13 cellular contexts compared by ENCODE assay signal in genomic region chr2:43464546-43464945, GRCh38.
A peak's percentile ranks its signal among the peaks of the same experiment; 100 is the strongest.
DNase-seq lines count a peak whose midpoint lies in the region; ATAC-seq and TF ChIP-seq lines count a peak whose summit lies in the region.
"Had no signal": no experiment of that assay in that cellular context is flagged by ENCODE, and none has a peak within 500 bp of the region (broad histone marks: within the 10 kb centered on the region; RNA-seq: fewer than 3 reads in every experiment).

No MANE protein-coding gene starts in this region.

- DNase-seq in AG08396 (ENCODE audit: low spot score) (peak; percentile 35), MCF 10A (ENCODE audit: unreplicated experiment) (peak; percentile 59), left ventricle myocardium superior (peak; percentile 37), sigmoid colon (peak; percentile 84), RKO (ENCODE audit: low spot score) (no peak), NCI-H1105 treated with DMSO at 0.1 percent for 48 hours (lab: John Stamatoyannopoulos, UW) (no peak)
- no peak for DNase-seq in activated CD8-positive, alpha-beta memory T cell treated with anti-CD3 and anti-CD28 coated beads, Interleukin-2, amount 10 ng/mL, durations not matched to agents 7 days and 5 days
- DNase-seq: amniotic stem cell, NCI-H1436 had no signal

- H3K27me3 Mint-ChIP-seq in MCF 10A (ENCODE audit: insufficient read depth, unreplicated experiment), result no peaks in the 10 kb centered on the region
- H3K27me3 Mint-ChIP-seq in activated CD8-positive, alpha-beta memory T cell treated with anti-CD3 and anti-CD28 coated beads, Interleukin-2, amount 10 ng/mL, durations not matched to agents 7 days and 5 days, result no peaks in the 10 kb centered on the region

- intact Hi-C loops in MCF 10A (cut with micrococcal nuclease), result no loop called here
- intact Hi-C loops in left ventricle myocardium superior (cut with micrococcal nuclease), result no loop called here
- intact Hi-C loops in sigmoid colon (cut with DNase I), result loop anchor here (5.0 kb wide), 1 partner anchor 122 kb away; no protein-coding TSS in a partner anchor

- no peaks in the 10 kb centered on the region for H3K27me3 ChIP-seq in sigmoid colon

- 80 to 82% methylated on average over 6 of the region's 6 CpGs for WGBS in sigmoid colon, 2 donors

- H3K4me3 ChIP-seq in sigmoid colon, result no peak overlapping the region

- TF ChIP-seq CTCF in MCF 10A (IDR thresholded peaks at IDR 0.05; ENCODE audit: unreplicated experiment) (no peak), sigmoid colon (IDR thresholded peaks at IDR 0.05) (no peak)

- peak overlapping the region; percentile 59 to 71 (median 70) for H3K27ac ChIP-seq in sigmoid colon
- H3K27ac ChIP-seq: epithelial cell of prostate had no signal

- H3K4me3 Mint-ChIP-seq in MCF 10A (ENCODE audit: unreplicated experiment), result peak overlapping the region; percentile 35
- H3K4me3 Mint-ChIP-seq in activated CD8-positive, alpha-beta memory T cell treated with anti-CD3 and anti-CD28 coated beads, Interleukin-2, amount 10 ng/mL, durations not matched to agents 7 days and 5 days, result no peak overlapping the region

- H3K9me3 ChIP-seq in sigmoid colon, result no peaks in the 10 kb centered on the region

- CTCF ChIA-PET in MCF 10A (lab: Yijun Ruan, JAX), result interaction anchor here (0.7 to 1.6 kb wide), 5 partner anchors 11 to 240 kb away, joined by 3 to 5 read pairs (median 4); no protein-coding TSS in a partner anchor
- CTCF ChIA-PET in activated CD8-positive, alpha-beta memory T cell treated with anti-CD3 and anti-CD28 coated beads, Interleukin-2, amount 10 ng/mL, durations not matched to agents 7 days and 5 days (lab: Charles Lee), result interaction anchor here (1.0 to 1.7 kb wide), 2 partner anchors 21 to 23 kb away, joined by 3 to 4 read pairs; no protein-coding TSS in a partner anchor

- POLR2A ChIA-PET in MCF 10A (lab: Yijun Ruan, JAX), result interaction anchor here (0.7 to 3.4 kb wide), 15 partner anchors 9 to 243 kb away, joined by 3 to 41 read pairs (median 9); partner anchors contain the start of gene ZFP36L2

- H3K4me1 ChIP-seq in sigmoid colon, result peaks cover 0 to 92% (median 73%) of the 10 kb centered on the region in 4 donors

- H3K27ac Mint-ChIP-seq in MCF 10A (ENCODE audit: low read depth, unreplicated experiment), result peak overlapping the region; percentile 95
- no peak overlapping the region for H3K27ac Mint-ChIP-seq in activated CD8-positive, alpha-beta memory T cell treated with anti-CD3 and anti-CD28 coated beads, Interleukin-2, amount 10 ng/mL, durations not matched to agents 7 days and 5 days
- H3K27ac Mint-ChIP-seq: progenitor cell of endocrine pancreas had no signal

- peaks cover 11% of the 10 kb centered on the region for H3K9me3 Mint-ChIP-seq in MCF 10A (ENCODE audit: unreplicated experiment)
- no peaks in the 10 kb centered on the region for H3K9me3 Mint-ChIP-seq in activated CD8-positive, alpha-beta memory T cell treated with anti-CD3 and anti-CD28 coated beads, Interleukin-2, amount 10 ng/mL, durations not matched to agents 7 days and 5 days (ENCODE audit: low read depth)

- no peaks in the 10 kb centered on the region for H3K36me3 ChIP-seq in sigmoid colon

- BruUV-seq in MCF 10A (replicated peaks; lab: Mats Ljungman, UMichigan), result no TSS peak

- ATAC-seq in left ventricle myocardium superior, result peak; percentile 87
- ATAC-seq in HG03135 (IDR thresholded peaks at IDR 0.05; ENCODE audit: unreplicated experiment), result no peak
- no peak for ATAC-seq in activated CD8-positive, alpha-beta memory T cell treated with anti-CD3 and anti-CD28 coated beads, Interleukin-2, amount 10 ng/mL, durations not matched to agents 7 days and 5 days
- ATAC-seq: left colon had no signal

- peaks cover 56% of the 10 kb centered on the region for H3K4me1 Mint-ChIP-seq in MCF 10A (ENCODE audit: insufficient read depth, unreplicated experiment)
- peaks cover 18% of the 10 kb centered on the region for H3K4me1 Mint-ChIP-seq in activated CD8-positive, alpha-beta memory T cell treated with anti-CD3 and anti-CD28 coated beads, Interleukin-2, amount 10 ng/mL, durations not matched to agents 7 days and 5 days

- H3K36me3 Mint-ChIP-seq in MCF 10A (ENCODE audit: insufficient read depth, unreplicated experiment), result peaks cover 5% of the 10 kb centered on the region
- H3K36me3 Mint-ChIP-seq in activated CD8-positive, alpha-beta memory T cell treated with anti-CD3 and anti-CD28 coated beads, Interleukin-2, amount 10 ng/mL, durations not matched to agents 7 days and 5 days, result peaks cover 14% of the 10 kb centered on the region

- peak in 1 of 4 donors; percentile 6 for TF ChIP-seq EP300 in sigmoid colon (IDR thresholded peaks at IDR 0.05)

- no peak for TF ChIP-seq POLR2A in sigmoid colon (IDR thresholded peaks at IDR 0.05)

Comparison
In these comparisons a context has a peak if more than half of its experiments do, and no peak if none do; other contexts are left out.
1. DNase-seq: peak in AG08396 (single experiment), MCF 10A (single experiment), left ventricle myocardium superior (single experiment) and sigmoid colon (single experiment); none in RKO (single experiment), NCI-H1105 treated with DMSO at 0.1 percent for 48 hours (single experiment) and activated CD8-positive, alpha-beta memory T cell treated with anti-CD3 and anti-CD28 coated beads, Interleukin-2, amount 10 ng/mL, durations not matched to agents 7 days and 5 days (single experiment).